In genomic region chr21:44708866-44709425, GRCh38 we compare ENCODE assay signal across 1 cellular context.
TF ChIP-seq lines count a peak whose summit lies in the region.

No MANE protein-coding gene starts in this region.

TF ChIP-seq in H1, 55 proteins besides CTCF, POLR2A, EP300 and RAD21:
- TF ChIP-seq SP1 (IDR thresholded peaks at IDR 0.05; ENCODE audit: low read depth, low read length) = no peak
- TF ChIP-seq SIN3A (conservative IDR thresholded peaks at IDR 0.05 in 1 of 2, IDR thresholded peaks at IDR 0.05 in 1 of 2; ENCODE audit: low read depth in 1 of 2, low read length in 2 of 2) = no peak
- TF ChIP-seq ATF2 (IDR thresholded peaks at IDR 0.05; ENCODE audit: low read length) = no peak
- no peak for TF ChIP-seq USF2 (IDR thresholded peaks at IDR 0.05; ENCODE audit: low read length)
- TF ChIP-seq TCF12 (IDR thresholded peaks at IDR 0.05; ENCODE audit: low read depth, low read length) = no peak
- TF ChIP-seq NANOG (IDR thresholded peaks at IDR 0.05; ENCODE audit: insufficient read depth, low read depth, low read length, poor library complexity, severe bottlenecking) = no peak
- TF ChIP-seq JUND (IDR thresholded peaks at IDR 0.05; ENCODE audit: low read length) = no peak
- TF ChIP-seq KDM5A (IDR thresholded peaks at IDR 0.05; ENCODE audit: low read length) = no peak
- TF ChIP-seq TAF1 (IDR thresholded peaks at IDR 0.05; ENCODE audit: low read depth, low read length) = no peak
- no peak for TF ChIP-seq ATF3 (IDR thresholded peaks at IDR 0.05; ENCODE audit: insufficient read depth, low read depth, low read length)
- TF ChIP-seq POLR2AphosphoS5 (IDR thresholded peaks at IDR 0.05; ENCODE audit: low read depth, low read length) = no peak
- TF ChIP-seq NRF1 (IDR thresholded peaks at IDR 0.05; ENCODE audit: low read depth, low read length) = no peak
- no peak for TF ChIP-seq HDAC2 (IDR thresholded peaks at IDR 0.05; ENCODE audit: borderline replicate concordance in 1 of 2, low read depth in 2 of 2, low read length in 2 of 2)
- TF ChIP-seq CBX8 (IDR thresholded peaks at IDR 0.05; ENCODE audit: borderline replicate concordance, low read depth, low read length) = no peak
- TF ChIP-seq SAP30 (IDR thresholded peaks at IDR 0.05; ENCODE audit: insufficient read depth, insufficient replicate concordance, low read length) = no peak
- TF ChIP-seq RNF2 (IDR thresholded peaks at IDR 0.05; ENCODE audit: borderline replicate concordance, low read depth, low read length, missing control alignments, poor library complexity, severe bottlenecking) = no peak
- TF ChIP-seq GTF2F1 (IDR thresholded peaks at IDR 0.05; ENCODE audit: borderline replicate concordance, low read depth, low read length) = no peak
- no peak for TF ChIP-seq RXRA (IDR thresholded peaks at IDR 0.05; ENCODE audit: insufficient read depth, low read depth, low read length)
- TF ChIP-seq SP2 (IDR thresholded peaks at IDR 0.05; ENCODE audit: low read length) = no peak
- no peak for TF ChIP-seq ZNF274 (IDR thresholded peaks at IDR 0.05; ENCODE audit: borderline replicate concordance, extremely low read depth, low read length)
TF ChIP-seq in H1: peak in this region for 0.
